Comparison of ENCODE assay signal across 9 cellular contexts in the genomic region with DNA sequence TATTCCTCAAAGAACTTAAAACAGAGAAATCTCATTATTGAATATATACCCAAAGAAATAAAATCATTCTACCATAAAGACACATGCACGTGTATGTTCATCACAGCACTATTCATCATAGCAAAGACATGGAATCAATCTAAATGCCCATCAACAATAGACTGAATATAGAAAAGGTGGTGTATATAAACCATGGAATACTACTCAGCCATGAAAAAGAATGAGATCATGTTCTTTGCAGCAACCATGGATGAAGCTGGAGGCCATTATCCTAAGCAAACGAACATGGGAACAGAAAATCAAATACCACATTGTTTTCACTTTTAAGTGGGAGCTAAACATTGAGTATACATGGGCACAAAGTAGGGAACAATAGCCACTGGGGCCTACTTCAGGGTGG. TPM values are rescaled to one million over a fixed set of nuclear protein-coding genes. Genes with fewer than 3 reads are reported as not detected.
"Had no signal": no experiment of that assay in that cellular context is flagged by ENCODE, and none has a peak within 500 bp of the region (broad histone marks: within the 10 kb centered on the region; RNA-seq: fewer than 3 reads in every experiment).

No MANE protein-coding gene starts in this region.

- H3K4me3 ChIP-seq: GM12878 had no signal

- FAIRE-seq: G401.6, GM12878, GM12891, GM12892, GM18507, GM19239 had no signal

- DNase-seq: GDM1, GF-D8 had no signal

- ATAC-seq: GM12878 had no signal

RNA-seq across cellular contexts. Expression of gene GPR63, which starts 12.3 kb away (rescaled TPM):
- total RNA-seq: G401 had no signal
